35 cellular contexts compared by ENCODE assay signal in genomic region chr4:74921490-74921889, GRCh38. TPM values are rescaled to one million over a fixed set of nuclear protein-coding genes. Genes with fewer than 3 reads are reported as not detected.
"Had no signal": no experiment of that assay in that cellular context is flagged by ENCODE, and none has a peak within 500 bp of the region (broad histone marks: within the 10 kb centered on the region; RNA-seq: fewer than 3 reads in every experiment).

No MANE protein-coding gene starts in this region.

- ATAC-seq: activated CD8-positive, alpha-beta T cell treated with anti-CD3 and anti-CD28 coated beads for 36 hours; activated T-cell treated with anti-CD3 and anti-CD28 coated beads, Interleukin-2, amount 50 U/mL, for 4 hours; activated T-cell treated with anti-CD3 and anti-CD28 coated beads, Interleukin-2, amount 50 U/mL, for 72 hours; activated T-helper 17 cell treated with anti-CD3 and anti-CD28 coated beads, Interleukin-2, amount 50 U/mL, for 72 hours; body of pancreas; T-helper 17 cell had no signal

- H3K4me1 ChIP-seq: adrenal gland, body of pancreas, breast epithelium had no signal

- H3K36me3 Mint-ChIP-seq: activated CD4-positive, alpha-beta memory T cell treated with anti-CD3 and anti-CD28 coated beads for 36 hours; activated naive CD4-positive, alpha-beta T cell treated with anti-CD3 and anti-CD28 coated beads, Interleukin-2, amount 50 U/mL, for 72 hours; activated naive CD8-positive, alpha-beta T cell treated with anti-CD3 and anti-CD28 coated beads for 36 hours had no signal

- H3K9me3 ChIP-seq: adrenal gland, body of pancreas, breast epithelium had no signal

- H3K36me3 ChIP-seq: adrenal gland, brain microvascular endothelial cell, breast epithelium had no signal

- H3K9me3 Mint-ChIP-seq: activated B cell treated with CpG ODN at 0.5 μM for 24 hours; activated CD4-positive, alpha-beta memory T cell treated with anti-CD3 and anti-CD28 coated beads for 36 hours; activated CD4-positive, alpha-beta T cell treated with anti-CD3 and anti-CD28 coated beads, Interleukin-2, amount 10 ng/mL, durations not matched to agents 24 days and 14 days; activated CD8-positive, alpha-beta T cell treated with anti-CD3 and anti-CD28 coated beads for 36 hours; activated naive CD4-positive, alpha-beta T cell treated with anti-CD3 and anti-CD28 coated beads for 36 hours; activated naive CD4-positive, alpha-beta T cell treated with anti-CD3 and anti-CD28 coated beads, Interleukin-2, amount 50 U/mL, for 72 hours; activated naive CD8-positive, alpha-beta T cell treated with anti-CD3 and anti-CD28 coated beads for 36 hours; activated T-cell treated with anti-CD3 and anti-CD28 coated beads, Interleukin-2, amount 50 U/mL, for 4 hours; activated T-cell treated with anti-CD3 and anti-CD28 coated beads, Interleukin-2, amount 50 U/mL, for 72 hours; activated T-helper 1 cell treated with anti-CD3 and anti-CD28 coated beads, Interleukin-12 subunit alpha, Interleukin-12 subunit beta, Interleukin-2, Interleukin-4 antibody, amounts not matched to agents 30 ng/mL and 10 ng/mL and 1 ng/mL, durations not matched to agents 14 hours and 24 hours and 36 hours; activated T-helper 17 cell treated with anti-CD3 and anti-CD28 coated beads, Interleukin-2, amount 50 U/mL, for 72 hours had no signal

- H3K27ac ChIP-seq: adrenal gland, body of pancreas, brain microvascular endothelial cell, breast epithelium, VCaP had no signal

- H3K4me1 Mint-ChIP-seq: activated CD4-positive, alpha-beta T cell treated with anti-CD3 and anti-CD28 coated beads, Interleukin-2, amount 10 ng/mL, durations not matched to agents 24 days and 14 days; activated naive CD8-positive, alpha-beta T cell treated with anti-CD3 and anti-CD28 coated beads for 36 hours; activated T-helper 17 cell treated with anti-CD3 and anti-CD28 coated beads, Interleukin-2, amount 50 U/mL, for 72 hours; T-helper 17 cell had no signal

- H3K27me3 Mint-ChIP-seq: activated B cell treated with CpG ODN at 0.5 μM for 24 hours; activated T-helper 17 cell treated with anti-CD3 and anti-CD28 coated beads, Interleukin-2, amount 50 U/mL, for 72 hours had no signal

- DNase-seq: activated B cell treated with CpG ODN at 0.5 μM for 24 hours; activated CD4-positive, alpha-beta memory T cell treated with anti-CD3 and anti-CD28 coated beads for 36 hours; activated CD4-positive, alpha-beta T cell treated with anti-CD3 and anti-CD28 coated beads for 4 hours; activated CD4-positive, alpha-beta T cell treated with anti-CD3 and anti-CD28 coated beads, Interleukin-2, amount 10 ng/mL, durations not matched to agents 24 days and 14 days; activated CD4-positive, alpha-beta T cell treated with anti-CD3 and anti-CD28 coated beads, Interleukin-2, amount 50 U/mL, for 1 hour; activated CD4-positive, alpha-beta T cell treated with anti-CD3 and anti-CD28 coated beads, Interleukin-2, amount 50 U/mL, for 4 hours; activated CD4-positive, CD25-positive, alpha-beta regulatory T cell treated with anti-CD3 and anti-CD28 coated beads, Interleukin-2, amount 50 U/mL, for 72 hours; activated CD8-positive, alpha-beta memory T cell treated with anti-CD3 and anti-CD28 coated beads, Interleukin-2, amount 50 U/mL, for 4 hours; activated CD8-positive, alpha-beta T cell treated with anti-CD3 and anti-CD28 coated beads for 36 hours; activated effector memory CD4-positive, alpha-beta T cell treated with anti-CD3 and anti-CD28 coated beads, Interleukin-2, amount 50 U/mL, for 16 hours; activated gamma-delta T cell treated with Interleukin-2 at 50 U/mL for 16 hours; activated naive CD4-positive, alpha-beta T cell; activated naive CD4-positive, alpha-beta T cell treated with anti-CD3 and anti-CD28 coated beads for 36 hours; activated naive CD4-positive, alpha-beta T cell treated with anti-CD3 and anti-CD28 coated beads, Interleukin-2, amount 50 U/mL, for 16 hours; activated naive CD8-positive, alpha-beta T cell treated with anti-CD3 and anti-CD28 coated beads for 36 hours; activated T-cell treated with anti-CD3 and anti-CD28 coated beads for 4 hours; activated T-cell treated with anti-CD3 and anti-CD28 coated beads, Interleukin-2, amount 50 U/mL, for 1 hour; activated T-cell treated with anti-CD3 and anti-CD28 coated beads, Interleukin-2, amount 50 U/mL, for 4 hours; activated T-cell treated with anti-CD3 and anti-CD28 coated beads, Interleukin-2, amount 50 U/mL, for 72 hours; adrenal gland; amniotic stem cell; aorta; body of pancreas; brain microvascular endothelial cell; central memory CD4-positive, alpha-beta T cell; T-helper 17 cell had no signal

- H3K27me3 ChIP-seq: adrenal gland, body of pancreas, brain microvascular endothelial cell, breast epithelium had no signal

- H3K27ac Mint-ChIP-seq: activated B cell treated with CpG ODN at 0.5 μM for 24 hours; activated CD4-positive, alpha-beta memory T cell treated with anti-CD3 and anti-CD28 coated beads for 36 hours; activated CD4-positive, alpha-beta T cell treated with anti-CD3 and anti-CD28 coated beads, Interleukin-2, amount 10 ng/mL, durations not matched to agents 24 days and 14 days; activated CD8-positive, alpha-beta T cell treated with anti-CD3 and anti-CD28 coated beads for 36 hours; activated naive CD4-positive, alpha-beta T cell treated with anti-CD3 and anti-CD28 coated beads for 36 hours; activated naive CD4-positive, alpha-beta T cell treated with anti-CD3 and anti-CD28 coated beads, Interleukin-2, amount 50 U/mL, for 72 hours; activated naive CD8-positive, alpha-beta T cell treated with anti-CD3 and anti-CD28 coated beads for 36 hours; activated T-cell treated with anti-CD3 and anti-CD28 coated beads, Interleukin-2, amount 50 U/mL, for 72 hours; activated T-helper 1 cell treated with anti-CD3 and anti-CD28 coated beads, Interleukin-12 subunit alpha, Interleukin-12 subunit beta, Interleukin-2, Interleukin-4 antibody, amounts not matched to agents 30 ng/mL and 10 ng/mL and 1 ng/mL, durations not matched to agents 14 hours and 24 hours and 36 hours; activated T-helper 17 cell treated with anti-CD3 and anti-CD28 coated beads, Interleukin-2, amount 50 U/mL, for 72 hours; T-helper 17 cell had no signal

- FAIRE-seq: astrocyte, TTC549 had no signal

- H3K4me3 ChIP-seq: adrenal gland, body of pancreas, breast epithelium had no signal

- H3K4me3 Mint-ChIP-seq: activated B cell treated with CpG ODN at 0.5 μM for 24 hours; activated CD4-positive, alpha-beta memory T cell treated with anti-CD3 and anti-CD28 coated beads for 36 hours; activated CD4-positive, alpha-beta T cell treated with anti-CD3 and anti-CD28 coated beads, Interleukin-2, amount 10 ng/mL, durations not matched to agents 24 days and 14 days; activated CD8-positive, alpha-beta T cell treated with anti-CD3 and anti-CD28 coated beads for 36 hours; activated naive CD4-positive, alpha-beta T cell treated with anti-CD3 and anti-CD28 coated beads for 36 hours; activated naive CD8-positive, alpha-beta T cell treated with anti-CD3 and anti-CD28 coated beads for 36 hours; activated T-cell treated with anti-CD3 and anti-CD28 coated beads, Interleukin-2, amount 50 U/mL, for 4 hours; activated T-cell treated with anti-CD3 and anti-CD28 coated beads, Interleukin-2, amount 50 U/mL, for 72 hours; activated T-helper 1 cell treated with anti-CD3 and anti-CD28 coated beads, Interleukin-12 subunit alpha, Interleukin-12 subunit beta, Interleukin-2, Interleukin-4 antibody, amounts not matched to agents 30 ng/mL and 10 ng/mL and 1 ng/mL, durations not matched to agents 14 hours and 24 hours and 36 hours; activated T-helper 17 cell treated with anti-CD3 and anti-CD28 coated beads, Interleukin-2, amount 50 U/mL, for 72 hours; T-helper 17 cell had no signal

RNA-seq across cellular contexts. Expression of gene PARM1, which starts 11.4 kb away (rescaled TPM):
- total RNA-seq: activated CD4-positive, alpha-beta memory T cell treated with anti-CD3 and anti-CD28 coated beads for 36 hours; activated CD4-positive, alpha-beta T cell treated with anti-CD3 and anti-CD28 coated beads, Interleukin-2, amount 10 ng/mL, durations not matched to agents 24 days and 14 days; activated naive CD4-positive, alpha-beta T cell treated with anti-CD3 and anti-CD28 coated beads, Interleukin-2, amount 50 U/mL, for 72 hours; activated T-helper 1 cell treated with anti-CD3 and anti-CD28 coated beads, Interleukin-12 subunit alpha, Interleukin-12 subunit beta, Interleukin-2, Interleukin-4 antibody, amounts not matched to agents 30 ng/mL and 10 ng/mL and 1 ng/mL, durations not matched to agents 14 hours and 24 hours and 36 hours; T-helper 1 cell treated with Interleukin-12 subunit alpha and Interleukin-12 subunit beta and Interleukin-4 antibody, amounts not matched to agents 30 ng/mL and 1 ng/mL, for 36 hours; T-helper 2 cell treated with Interferon-gamma antibody and Interleukin-4, amounts not matched to agents 100 ng/mL and 5 ng/mL, for 36 hours had no signal
